ENCODE assay signal across 9 cellular contexts in the genomic region with DNA sequence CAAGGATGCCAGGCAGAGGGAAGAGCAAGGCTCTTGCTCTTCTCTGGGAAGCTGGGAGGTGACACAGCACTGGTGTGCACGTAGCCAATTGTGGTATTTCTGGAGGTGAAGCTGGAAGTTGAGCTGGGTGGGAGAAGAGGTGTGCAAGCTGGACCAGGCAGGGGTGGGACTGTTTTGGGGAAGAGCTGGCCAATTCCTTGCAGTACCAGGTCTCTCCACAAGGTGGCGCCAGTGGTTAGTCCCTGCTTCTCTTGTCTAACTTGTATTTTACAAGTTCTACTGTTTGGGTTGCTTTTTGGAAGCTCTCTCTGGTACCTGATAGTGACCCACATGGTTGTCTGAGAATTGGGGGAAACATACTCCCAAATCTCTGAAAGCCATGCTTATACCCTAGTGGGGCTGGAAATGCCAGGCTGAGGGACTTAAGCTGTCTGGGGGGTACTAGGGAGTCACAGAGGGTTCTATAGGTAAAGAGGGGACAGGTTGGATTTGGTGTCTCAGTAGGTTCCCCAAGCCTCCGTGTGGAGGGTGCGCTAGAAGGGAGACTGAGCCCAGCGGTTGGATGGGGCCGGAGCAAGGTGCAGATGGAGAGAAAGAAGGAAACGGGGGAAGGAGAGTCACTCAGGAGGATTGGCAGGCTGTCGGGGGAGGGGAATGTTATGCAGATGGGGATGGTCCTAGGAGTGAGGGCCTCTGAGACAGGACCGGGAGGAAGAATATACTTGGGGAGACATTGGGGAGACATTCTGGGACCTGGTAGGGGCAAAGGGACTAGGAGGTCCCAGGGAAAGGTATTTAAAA. TPM values are rescaled to one million over a fixed set of nuclear protein-coding genes. Genes with fewer than 3 reads are reported as not detected.
DNase-seq lines count a peak whose midpoint lies in the region; ATAC-seq, FAIRE-seq and TF ChIP-seq lines count a peak whose summit lies in the region.
"Had no signal": no experiment of that assay in that cellular context is flagged by ENCODE, and none has a peak within 500 bp of the region (broad histone marks: within the 10 kb centered on the region; RNA-seq: fewer than 3 reads in every experiment).

No MANE protein-coding gene starts in this region.

- no peak overlapping the region for H3K27ac ChIP-seq in GM12878 (ENCODE audit: control insufficient read depth, insufficient read depth)

- no TSS peak for BruUV-seq in GM12878 (replicated peaks; lab: Mats Ljungman, UMichigan)

- H3K4me3 Mint-ChIP-seq in T-helper 2 cell treated with Interferon-gamma antibody and Interleukin-4, amounts not matched to agents 5 μg/mL and 100 μg/mL, for 36 hours, result no peak overlapping the region

- H3K4me1 Mint-ChIP-seq in T-helper 2 cell treated with Interferon-gamma antibody and Interleukin-4, amounts not matched to agents 5 μg/mL and 100 μg/mL, for 36 hours (ENCODE audit: low read depth), result peaks cover 16% of the 10 kb centered on the region

- peak; percentile 80 to 93 (median 90) for TF ChIP-seq CTCF in GM12878 (IDR thresholded peaks at IDR 0.05 in 2 of 3, conservative IDR thresholded peaks at IDR 0.05 in 1 of 3; ENCODE audit: control insufficient read depth in 2 of 3, extremely low read depth in 1 of 3, insufficient read depth in 1 of 3, low read depth in 3 of 3, low read length in 3 of 3)

- H3K9ac ChIP-seq in GM12878 (ENCODE audit: control insufficient read depth, insufficient read depth, low read length), result no peak overlapping the region

- peaks cover 8% of the 10 kb centered on the region for H3K27me3 Mint-ChIP-seq in T-helper 2 cell treated with Interferon-gamma antibody and Interleukin-4, amounts not matched to agents 5 μg/mL and 100 μg/mL, for 36 hours (ENCODE audit: low read depth)

- intact Hi-C loops in GM12878 (cut with micrococcal nuclease; ENCODE audit: unreplicated experiment), result no loop called here

- FAIRE-seq in GM12878 (lab: Jason Lieb, UNC), result no peak
- FAIRE-seq: TTC549 had no signal

- H3K9me3 ChIP-seq in GM12878 (replicated peaks; ENCODE audit: control insufficient read depth, insufficient read depth, low read length), result no peaks in the 10 kb centered on the region

- ATAC-seq in GM12878, result peak; percentile 31; the same call in 1 of the 3 replicates
- ATAC-seq in HG03432 (IDR thresholded peaks at IDR 0.05; ENCODE audit: unreplicated experiment), result no peak

- in situ Hi-C loops in GM12878 (cut with MboI), result no loop called here

- WGBS in GM12878 (ENCODE audit: insufficient coverage, insufficient replicate concordance, low lambda C conversion rate, missing lambda C conversion rate), result 44% methylated on average over 9 of the region's 9 CpGs

- H3K9me3 Mint-ChIP-seq in T-helper 2 cell treated with Interferon-gamma antibody and Interleukin-4, amounts not matched to agents 5 μg/mL and 100 μg/mL, for 36 hours, result no peaks in the 10 kb centered on the region

- no peaks in the 10 kb centered on the region for H4K20me1 ChIP-seq in GM12878 (ENCODE audit: control insufficient read depth, insufficient read depth)

- no peak overlapping the region for H3K27ac Mint-ChIP-seq in T-helper 2 cell treated with Interferon-gamma antibody and Interleukin-4, amounts not matched to agents 5 μg/mL and 100 μg/mL, for 36 hours

- RAD21 ChIA-PET in GM12878 (lab: Charles Lee; ENCODE audit: unreplicated experiment), result interaction anchor here (1.1 to 1.3 kb wide), 4 partner anchors 42 to 97 kb away, joined by 3 to 7 read pairs (median 4); no protein-coding TSS in a partner anchor

- H3K36me3 ChIP-seq in GM12878 (ENCODE audit: control insufficient read depth in 2 of 2, insufficient read depth in 2 of 2, low read length in 1 of 2), result no peaks in the 10 kb centered on the region

- peak; percentile 54 for TF ChIP-seq RAD21 in GM12878 (IDR thresholded peaks at IDR 0.05; ENCODE audit: insufficient read depth, low read depth, low read length)

- H3K4me1 ChIP-seq in GM12878 (ENCODE audit: control insufficient read depth, insufficient read depth, low read length), result peaks cover 4% of the 10 kb centered on the region; the same call in 1 of the 2 replicates

- H2AFZ ChIP-seq in GM12878 (ENCODE audit: control insufficient read depth, low read depth, low read length), result no peak overlapping the region

- TF ChIP-seq EP300 in GM12878 (IDR thresholded peaks at IDR 0.05; ENCODE audit: borderline replicate concordance in 1 of 2, control insufficient read depth in 1 of 2, low read depth in 2 of 2, low read length in 2 of 2), result no peak

- no peak overlapping the region for H3K4me3 ChIP-seq in GM12878

- CTCF ChIA-PET in GM12878 (lab: Yijun Ruan, JAX), result interaction anchor here (0.6 to 5.4 kb wide), 30 partner anchors 11 to 307 kb away, joined by 3 to 56 read pairs (median 4); partner anchors contain the start of gene FXYD5

- POLR2A ChIA-PET in GM12878 (lab: Charles Lee), result interaction anchor here (1.0 kb wide), 1 partner anchor 97 kb away, joined by 3 read pairs; no protein-coding TSS in a partner anchor

- no peak overlapping the region for H3K4me2 ChIP-seq in GM12878 (ENCODE audit: control insufficient read depth, insufficient read depth)

- TF ChIP-seq POLR2A in GM12878 (IDR thresholded peaks at IDR 0.05; ENCODE audit: low read depth, low read length), result no peak

- no peaks in the 10 kb centered on the region for H3K79me2 ChIP-seq in GM12878 (ENCODE audit: control insufficient read depth, insufficient read depth, low read length)

- no peaks in the 10 kb centered on the region for H3K36me3 Mint-ChIP-seq in T-helper 2 cell treated with Interferon-gamma antibody and Interleukin-4, amounts not matched to agents 5 μg/mL and 100 μg/mL, for 36 hours (ENCODE audit: low read depth)

- H3K27me3 ChIP-seq in GM12878 (replicated peaks in 1 of 2; ENCODE audit: control insufficient read depth in 2 of 2, insufficient read depth in 2 of 2, low read length in 1 of 2), result peaks cover 0 to 2% of the 10 kb centered on the region in 2 experiments; a peak in 3 of 4 replicates

- SMC1A ChIA-PET in GM12878 (lab: Charles Lee; ENCODE audit: uncharacterized antibody, unreplicated experiment), result interaction anchor here (0.9 to 2.3 kb wide), 7 partner anchors 9 to 197 kb away, joined by 3 to 9 read pairs (median 3); no protein-coding TSS in a partner anchor

- DNase-seq in COLO829 (ENCODE audit: low spot score) (peak; percentile 85), HT1080 (ENCODE audit: low read depth) (peak; percentile 66), GM12878 (ENCODE audit: low read depth, low spot score) (no peak), inferior parietal cortex (ENCODE audit: extremely low spot score) (peak; percentile 93), mesenteric fat pad (ENCODE audit: low spot score) (no peak)
- DNase-seq in T-helper 2 cell treated with Interferon-gamma antibody and Interleukin-4, amounts not matched to agents 5 μg/mL and 100 μg/mL, for 36 hours (ENCODE audit: low spot score), result peak; percentile 32
- peak; percentile 28 for DNase-seq in stimulated activated CD4-positive, alpha-beta T cell treated with anti-CD3 and anti-CD28 coated beads, Interleukin-2, amount 100 ng/mL, for 4 hours (ENCODE audit: low read depth)

RNA-seq across cellular contexts. Expression of gene HPN, which starts 3.0 kb away (rescaled TPM):
- total RNA-seq in HT1080 (2014; rRNA removed; shearing (Covaris generic)), result not detected in 2 replicates
- not detected in 2 replicates for polyA plus RNA-seq in HT1080 (2015; cell fraction: cytosol; rRNA removed)
- not detected in 2 replicates for polyA plus RNA-seq in HT1080 (2015; cell fraction: nucleus; rRNA removed)
- total RNA-seq in GM12878 (2013; cell fraction: nucleolus; rRNA removed), result not detected in 2 replicates
- total RNA-seq in GM12878 (2014; rRNA removed) (not detected in 2 replicates), GM12878 (2014; rRNA removed; fragmentation: Illumina TruSeq; extraction: Trizol) (not detected in 2 replicates), GM12878 (2021) (0.13 and 0.21 TPM in 2 replicates), mesenteric fat pad (1.4 TPM)
- not detected for polyA plus RNA-seq in GM12878 (2011; ENCODE audit: low read depth)
- polyA plus RNA-seq in GM12878 (2011; rRNA removed) (not detected in 2 replicates), GM12878 (2014; fragmentation: Illumina TruSeq; extraction: Trizol) (not detected in 2 replicates), GM12878 (2014; fragmentation: Nextera tagmentation; extraction: Ambion mirVana) (not detected), GM12878 (2014; rRNA removed) (0.16 TPM in 1 of 2 replicates, not detected in the other), GM12878 (2016; fragmentation: Nextera tagmentation; extraction: Ambion mirVana) (under 1 TPM in 1 of 2 experiments, not detected in 1; 0.35 TPM)
- not detected in 2 replicates for polyA plus RNA-seq in GM12878 (2011; cell fraction: cytosol; rRNA removed)
- 0.12 TPM in 1 of 2 replicates, not detected in the other for polyA plus RNA-seq in GM12878 (2011; cell fraction: nucleus; rRNA removed)
- not detected in 2 replicates for polyA plus RNA-seq in GM12878 (2012)
- not detected in 2 replicates for polyA minus RNA-seq in GM12878 (2011; rRNA and poly(A)+ RNA removed)
- polyA minus RNA-seq in GM12878 (2011; cell fraction: cytosol; rRNA and poly(A)+ RNA removed), result not detected in 2 replicates
- not detected in 2 replicates for polyA minus RNA-seq in GM12878 (2011; cell fraction: nucleus; rRNA and poly(A)+ RNA removed)

RNA-seq across cellular contexts. Expression of gene SCN1B, which starts 14.2 kb away (rescaled TPM):
- 9.3 and 13.5 TPM in 2 replicates for total RNA-seq in HT1080 (2014; rRNA removed; shearing (Covaris generic))
- 9.8 and 11.4 TPM in 2 replicates for polyA plus RNA-seq in HT1080 (2015; cell fraction: cytosol; rRNA removed)
- polyA plus RNA-seq in HT1080 (2015; cell fraction: nucleus; rRNA removed), result 6.9 and 9.7 TPM in 2 replicates
- total RNA-seq in GM12878 (2013; cell fraction: nucleolus; rRNA removed), result 0.50 and 0.73 TPM in 2 replicates
- total RNA-seq in GM12878 (2014; rRNA removed) (0.06 and 0.16 TPM in 2 replicates), GM12878 (2014; rRNA removed; fragmentation: Illumina TruSeq; extraction: Trizol) (0.04 TPM in 1 of 2 replicates, not detected in the other), GM12878 (2021) (0.27 and 0.33 TPM in 2 replicates), mesenteric fat pad (17.3 TPM)
- polyA plus RNA-seq in GM12878 (2011; ENCODE audit: low read depth), result 0.07 TPM
- polyA plus RNA-seq in GM12878 (2011; rRNA removed) (0.04 and 0.11 TPM in 2 replicates), GM12878 (2014; fragmentation: Illumina TruSeq; extraction: Trizol) (0.13 and 0.62 TPM in 2 replicates), GM12878 (2014; fragmentation: Nextera tagmentation; extraction: Ambion mirVana) (not detected), GM12878 (2014; rRNA removed) (0.34 and 0.54 TPM in 2 replicates), GM12878 (2016; fragmentation: Nextera tagmentation; extraction: Ambion mirVana) (under 1 TPM in 1 of 2 experiments, not detected in 1; 0.08 TPM)
- 0.09 and 0.15 TPM in 2 replicates for polyA plus RNA-seq in GM12878 (2011; cell fraction: cytosol; rRNA removed)
- 0.79 and 0.83 TPM in 2 replicates for polyA plus RNA-seq in GM12878 (2011; cell fraction: nucleus; rRNA removed)
- polyA plus RNA-seq in GM12878 (2012), result 0.15 and 0.16 TPM in 2 replicates
- 0.07 and 0.26 TPM in 2 replicates for polyA minus RNA-seq in GM12878 (2011; rRNA and poly(A)+ RNA removed)
- not detected in 2 replicates for polyA minus RNA-seq in GM12878 (2011; cell fraction: cytosol; rRNA and poly(A)+ RNA removed)
- polyA minus RNA-seq in GM12878 (2011; cell fraction: nucleus; rRNA and poly(A)+ RNA removed), result 0.12 and 0.29 TPM in 2 replicates

RNA-seq across cellular contexts. Expression of gene GRAMD1A, which starts 44.4 kb away (rescaled TPM):
- 35.1 and 63.9 TPM in 2 replicates for total RNA-seq in HT1080 (2014; rRNA removed; shearing (Covaris generic))
- polyA plus RNA-seq in HT1080 (2015; cell fraction: cytosol; rRNA removed), result 63.8 and 64.4 TPM in 2 replicates
- 85.1 and 95.0 TPM in 2 replicates for polyA plus RNA-seq in HT1080 (2015; cell fraction: nucleus; rRNA removed)
- 208 and 225 TPM in 2 replicates for total RNA-seq in GM12878 (2013; cell fraction: nucleolus; rRNA removed)
- total RNA-seq in GM12878 (2014; rRNA removed) (36.1 and 41.9 TPM in 2 replicates), GM12878 (2014; rRNA removed; fragmentation: Illumina TruSeq; extraction: Trizol) (14.8 and 16.9 TPM in 2 replicates), GM12878 (2021) (69.1 and 71.0 TPM in 2 replicates), mesenteric fat pad (76.8 TPM)
- polyA plus RNA-seq in GM12878 (2011; ENCODE audit: low read depth), result 20.0 TPM
- polyA plus RNA-seq in GM12878 (2011; rRNA removed) (32.2 and 60.8 TPM in 2 replicates), GM12878 (2014; fragmentation: Illumina TruSeq; extraction: Trizol) (21.9 and 32.7 TPM in 2 replicates), GM12878 (2014; fragmentation: Nextera tagmentation; extraction: Ambion mirVana) (1 to 10 TPM in 1 of 2 experiments, under 1 TPM in 1; 0.79 to 2.0 TPM), GM12878 (2014; rRNA removed) (73.6 and 79.8 TPM in 2 replicates), GM12878 (2016; fragmentation: Nextera tagmentation; extraction: Ambion mirVana) (10 to 100 TPM; 22.1 to 37.9 TPM)
- polyA plus RNA-seq in GM12878 (2011; cell fraction: cytosol; rRNA removed), result 67.4 and 69.1 TPM in 2 replicates
- 169 and 199 TPM in 2 replicates for polyA plus RNA-seq in GM12878 (2011; cell fraction: nucleus; rRNA removed)
- 48.1 and 61.6 TPM in 2 replicates for polyA plus RNA-seq in GM12878 (2012)
- polyA minus RNA-seq in GM12878 (2011; rRNA and poly(A)+ RNA removed), result 47.9 and 85.8 TPM in 2 replicates
- polyA minus RNA-seq in GM12878 (2011; cell fraction: cytosol; rRNA and poly(A)+ RNA removed), result 31.1 and 31.4 TPM in 2 replicates
- polyA minus RNA-seq in GM12878 (2011; cell fraction: nucleus; rRNA and poly(A)+ RNA removed), result 29.5 and 41.4 TPM in 2 replicates

Comparison
In these comparisons a context has a peak if more than half of its experiments do, and no peak if none do; other contexts are left out.
1. DNase-seq: peak in COLO829 (single experiment), HT1080 (single experiment), T-helper 2 cell treated with Interferon-gamma antibody and Interleukin-4, amounts not matched to agents 5 μg/mL and 100 μg/mL, for 36 hours (single experiment), inferior parietal cortex (single experiment) and stimulated activated CD4-positive, alpha-beta T cell treated with anti-CD3 and anti-CD28 coated beads, Interleukin-2, amount 100 ng/mL, for 4 hours (single experiment); none in GM12878 (single experiment) and mesenteric fat pad (single experiment).